30 cellular contexts compared by ENCODE assay signal in the genomic region with DNA sequence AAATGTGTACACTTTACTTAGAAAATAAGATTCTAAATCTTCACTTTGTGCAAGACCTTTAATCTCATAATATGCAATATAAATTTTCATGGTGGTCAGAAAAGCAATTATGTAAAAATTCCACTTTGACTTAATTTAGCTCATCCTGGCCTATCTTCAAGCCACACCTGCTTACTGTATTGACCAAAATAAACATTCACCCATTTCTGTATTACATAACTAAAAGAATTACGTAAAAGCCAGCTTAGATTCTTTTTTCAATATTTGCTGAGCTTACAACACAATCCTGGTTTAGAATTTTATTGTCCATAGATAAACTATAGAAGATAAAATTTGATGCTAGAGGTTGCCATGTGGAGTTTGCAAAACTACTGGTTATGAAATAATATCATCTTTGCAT.
"Had no signal": no experiment of that assay in that cellular context is flagged by ENCODE, and none has a peak within 500 bp of the region (broad histone marks: within the 10 kb centered on the region; RNA-seq: fewer than 3 reads in every experiment).

No MANE protein-coding gene starts in this region.

- H3K4me1 ChIP-seq: ascending aorta had no signal

- FAIRE-seq: bronchial epithelial cell, TTC549 had no signal

- H3K9me3 ChIP-seq: ascending aorta had no signal

- H3K4me3 ChIP-seq: ascending aorta, cardiac muscle cell had no signal

- H3K27me3 ChIP-seq: ascending aorta, cardiac muscle cell had no signal

- DNase-seq: activated B cell treated with CpG ODN at 0.5 μM for 24 hours; activated CD4-positive, alpha-beta memory T cell treated with anti-CD3 and anti-CD28 coated beads for 36 hours; activated CD4-positive, alpha-beta T cell treated with anti-CD3 and anti-CD28 coated beads for 4 hours; activated CD4-positive, alpha-beta T cell treated with anti-CD3 and anti-CD28 coated beads, Interleukin-2, amount 10 ng/mL, durations not matched to agents 24 days and 14 days; activated CD4-positive, alpha-beta T cell treated with anti-CD3 and anti-CD28 coated beads, Interleukin-2, amount 50 U/mL, for 1 hour; activated CD4-positive, alpha-beta T cell treated with anti-CD3 and anti-CD28 coated beads, Interleukin-2, amount 50 U/mL, for 4 hours; activated CD4-positive, CD25-positive, alpha-beta regulatory T cell treated with anti-CD3 and anti-CD28 coated beads, Interleukin-2, amount 50 U/mL, for 72 hours; activated CD8-positive, alpha-beta memory T cell treated with anti-CD3 and anti-CD28 coated beads, Interleukin-2, amount 50 U/mL, for 4 hours; activated CD8-positive, alpha-beta T cell treated with anti-CD3 and anti-CD28 coated beads for 36 hours; activated effector memory CD4-positive, alpha-beta T cell treated with Interleukin-2 at 50 U/mL for 16 hours; activated gamma-delta T cell; activated naive CD4-positive, alpha-beta T cell treated with anti-CD3 and anti-CD28 coated beads, Interleukin-2, amount 10 ng/mL, durations not matched to agents 7 days and 5 days; activated naive CD4-positive, alpha-beta T cell treated with Interleukin-2 at 50 U/mL for 16 hours; activated naive CD8-positive, alpha-beta T cell treated with anti-CD3 and anti-CD28 coated beads, Interleukin-2, amount 10 ng/mL, durations not matched to agents 7 days and 5 days; activated naive CD8-positive, alpha-beta T cell treated with anti-CD3 and anti-CD28 coated beads, Interleukin-2, amount 50 U/mL, for 24 hours; activated T-cell treated with anti-CD3 and anti-CD28 coated beads for 4 hours; activated T-cell treated with anti-CD3 and anti-CD28 coated beads, Interleukin-2, amount 50 U/mL, for 1 hour; activated T-cell treated with anti-CD3 and anti-CD28 coated beads, Interleukin-2, amount 50 U/mL, for 4 hours; activated T-cell treated with anti-CD3 and anti-CD28 coated beads, Interleukin-2, amount 50 U/mL, for 72 hours; amygdala; anterior cingulate cortex; caudate nucleus; cerebellar nuclear complex; T-helper 2 cell; T-helper 9 cell had no signal

- H3K36me3 ChIP-seq: ascending aorta, cardiac muscle cell had no signal

- H3K27ac ChIP-seq: ascending aorta, cardiac muscle cell, VCaP had no signal

- ATAC-seq: activated CD8-positive, alpha-beta T cell treated with anti-CD3 and anti-CD28 coated beads for 36 hours; activated naive CD8-positive, alpha-beta T cell treated with anti-CD3 and anti-CD28 coated beads, Interleukin-2, amount 50 U/mL, for 24 hours; activated T-cell treated with anti-CD3 and anti-CD28 coated beads, Interleukin-2, amount 50 U/mL, for 4 hours; activated T-cell treated with anti-CD3 and anti-CD28 coated beads, Interleukin-2, amount 50 U/mL, for 72 hours had no signal
